In the genomic region with DNA sequence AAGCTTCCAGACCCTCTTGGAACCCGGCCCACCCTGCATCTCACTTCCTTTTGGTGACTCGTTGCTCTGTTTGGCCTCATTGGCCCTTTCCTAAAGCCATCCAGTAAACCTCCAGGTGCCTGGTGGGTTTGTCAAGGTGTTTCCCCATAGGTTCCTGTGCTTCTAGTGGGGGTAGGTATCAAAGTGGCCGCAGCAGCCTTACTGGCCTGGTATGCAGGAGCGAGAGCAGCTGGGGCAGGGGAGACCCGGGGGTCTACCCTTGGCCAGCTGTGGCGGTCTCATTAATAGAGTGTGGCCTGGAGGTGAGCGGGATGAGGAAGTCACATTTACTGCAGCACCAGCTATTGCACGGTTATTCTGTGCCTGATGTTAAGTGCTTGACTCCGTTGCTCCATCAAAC, we compare ENCODE assay signal across 43 cellular contexts. TPM values are rescaled to one million over a fixed set of nuclear protein-coding genes. Genes with fewer than 3 reads are reported as not detected.
"Had no signal": no experiment of that assay in that cellular context is flagged by ENCODE, and none has a peak within 500 bp of the region (broad histone marks: within the 10 kb centered on the region; RNA-seq: fewer than 3 reads in every experiment).

No MANE protein-coding gene starts in this region.

- H3K27ac ChIP-seq: adrenal gland, ascending aorta, body of pancreas, brain microvascular endothelial cell, breast epithelium, cardiac muscle cell had no signal

- H3K4me1 ChIP-seq: adrenal gland, ascending aorta, body of pancreas, breast epithelium had no signal

- H3K9me3 Mint-ChIP-seq: activated naive CD4-positive, alpha-beta T cell treated with anti-CD3 and anti-CD28 coated beads for 36 hours; activated naive CD4-positive, alpha-beta T cell treated with anti-CD3 and anti-CD28 coated beads, Interleukin-2, amount 10 ng/mL, durations not matched to agents 7 days and 5 days; activated naive CD4-positive, alpha-beta T cell treated with anti-CD3 and anti-CD28 coated beads, Interleukin-2, amount 50 U/mL, for 24 hours; activated naive CD4-positive, alpha-beta T cell treated with anti-CD3 and anti-CD28 coated beads, Interleukin-2, amount 50 U/mL, for 72 hours; activated naive CD8-positive, alpha-beta T cell treated with anti-CD3 and anti-CD28 coated beads for 36 hours; activated naive CD8-positive, alpha-beta T cell treated with anti-CD3 and anti-CD28 coated beads, Interleukin-2, amount 10 ng/mL, durations not matched to agents 7 days and 5 days; activated naive CD8-positive, alpha-beta T cell treated with anti-CD3 and anti-CD28 coated beads, Interleukin-2, amount 50 U/mL, for 24 hours; activated T-cell treated with anti-CD3 and anti-CD28 coated beads, Interleukin-2, amount 50 U/mL, for 24 hours; activated T-cell treated with anti-CD3 and anti-CD28 coated beads, Interleukin-2, amount 50 U/mL, for 4 hours; activated T-cell treated with anti-CD3 and anti-CD28 coated beads, Interleukin-2, amount 50 U/mL, for 72 hours; activated T-helper 1 cell treated with anti-CD3 and anti-CD28 coated beads, Interleukin-12 subunit alpha, Interleukin-12 subunit beta, Interleukin-2, Interleukin-4 antibody, amounts not matched to agents 30 ng/mL and 10 ng/mL and 1 ng/mL, durations not matched to agents 14 hours and 24 hours and 36 hours; activated T-helper 17 cell treated with anti-CD3 and anti-CD28 coated beads, Interleukin-2, amount 50 U/mL, for 72 hours; activated T-helper 2 cell treated with anti-CD3 and anti-CD28 coated beads, Interferon-gamma antibody, Interleukin-2, Interleukin-4, amounts not matched to agents 10 μg/mL and 5 μg/mL and 100 μg/mL, durations not matched to agents 14 hours and 24 hours and 36 hours; brain; central memory CD8-positive, alpha-beta T cell had no signal

- H3K4me1 Mint-ChIP-seq: activated naive CD4-positive, alpha-beta T cell treated with anti-CD3 and anti-CD28 coated beads, Interleukin-2, amount 10 ng/mL, durations not matched to agents 7 days and 5 days; activated naive CD4-positive, alpha-beta T cell treated with anti-CD3 and anti-CD28 coated beads, Interleukin-2, amount 50 U/mL, for 24 hours; activated naive CD8-positive, alpha-beta T cell treated with anti-CD3 and anti-CD28 coated beads for 36 hours; activated naive CD8-positive, alpha-beta T cell treated with anti-CD3 and anti-CD28 coated beads, Interleukin-2, amount 10 ng/mL, durations not matched to agents 7 days and 5 days; activated naive CD8-positive, alpha-beta T cell treated with anti-CD3 and anti-CD28 coated beads, Interleukin-2, amount 50 U/mL, for 24 hours; activated T-helper 17 cell treated with anti-CD3 and anti-CD28 coated beads, Interleukin-2, amount 50 U/mL, for 72 hours; brain; central memory CD8-positive, alpha-beta T cell had no signal

- H3K36me3 ChIP-seq: adrenal gland, ascending aorta, brain microvascular endothelial cell, breast epithelium, cardiac muscle cell had no signal

- H3K27ac Mint-ChIP-seq: activated naive CD4-positive, alpha-beta T cell treated with anti-CD3 and anti-CD28 coated beads for 36 hours; activated naive CD4-positive, alpha-beta T cell treated with anti-CD3 and anti-CD28 coated beads, Interleukin-2, amount 10 ng/mL, durations not matched to agents 7 days and 5 days; activated naive CD4-positive, alpha-beta T cell treated with anti-CD3 and anti-CD28 coated beads, Interleukin-2, amount 50 U/mL, for 24 hours; activated naive CD4-positive, alpha-beta T cell treated with anti-CD3 and anti-CD28 coated beads, Interleukin-2, amount 50 U/mL, for 72 hours; activated naive CD8-positive, alpha-beta T cell; activated naive CD8-positive, alpha-beta T cell treated with anti-CD3 and anti-CD28 coated beads for 36 hours; activated naive CD8-positive, alpha-beta T cell treated with anti-CD3 and anti-CD28 coated beads, Interleukin-2, amount 10 ng/mL, durations not matched to agents 7 days and 5 days; activated naive CD8-positive, alpha-beta T cell treated with anti-CD3 and anti-CD28 coated beads, Interleukin-2, amount 50 U/mL, for 24 hours; activated T-cell treated with anti-CD3 and anti-CD28 coated beads, Interleukin-2, amount 50 U/mL, for 24 hours; activated T-cell treated with anti-CD3 and anti-CD28 coated beads, Interleukin-2, amount 50 U/mL, for 72 hours; activated T-helper 1 cell treated with anti-CD3 and anti-CD28 coated beads, Interleukin-12 subunit alpha, Interleukin-12 subunit beta, Interleukin-2, Interleukin-4 antibody, amounts not matched to agents 30 ng/mL and 10 ng/mL and 1 ng/mL, durations not matched to agents 14 hours and 24 hours and 36 hours; activated T-helper 17 cell treated with anti-CD3 and anti-CD28 coated beads, Interleukin-2, amount 50 U/mL, for 72 hours; activated T-helper 2 cell treated with anti-CD3 and anti-CD28 coated beads, Interferon-gamma antibody, Interleukin-2, Interleukin-4, amounts not matched to agents 10 μg/mL and 5 μg/mL and 100 μg/mL, durations not matched to agents 14 hours and 24 hours and 36 hours; brain had no signal

- H3K27me3 ChIP-seq: adrenal gland, ascending aorta, body of pancreas, brain microvascular endothelial cell, breast epithelium, cardiac muscle cell had no signal

- DNase-seq: activated effector memory CD4-positive, alpha-beta T cell treated with anti-CD3 and anti-CD28 coated beads, Interleukin-2, amount 50 U/mL, for 16 hours; activated effector memory CD4-positive, alpha-beta T cell treated with Interleukin-2 at 50 U/mL for 16 hours; activated gamma-delta T cell; activated gamma-delta T cell treated with Interleukin-2 at 50 U/mL for 16 hours; activated naive CD4-positive, alpha-beta T cell; activated naive CD4-positive, alpha-beta T cell treated with anti-CD3 and anti-CD28 coated beads for 36 hours; activated naive CD4-positive, alpha-beta T cell treated with anti-CD3 and anti-CD28 coated beads, Interleukin-2, amount 10 ng/mL, durations not matched to agents 7 days and 5 days; activated naive CD4-positive, alpha-beta T cell treated with anti-CD3 and anti-CD28 coated beads, Interleukin-2, amount 50 U/mL, for 16 hours; activated naive CD4-positive, alpha-beta T cell treated with Interleukin-2 at 50 U/mL for 16 hours; activated naive CD8-positive, alpha-beta T cell treated with anti-CD3 and anti-CD28 coated beads for 36 hours; activated naive CD8-positive, alpha-beta T cell treated with anti-CD3 and anti-CD28 coated beads, Interleukin-2, amount 10 ng/mL, durations not matched to agents 7 days and 5 days; activated naive CD8-positive, alpha-beta T cell treated with anti-CD3 and anti-CD28 coated beads, Interleukin-2, amount 50 U/mL, for 24 hours; activated T-cell treated with anti-CD3 and anti-CD28 coated beads, Interleukin-2, amount 50 U/mL, for 1 hour; activated T-cell treated with anti-CD3 and anti-CD28 coated beads, Interleukin-2, amount 50 U/mL, for 24 hours; activated T-cell treated with anti-CD3 and anti-CD28 coated beads, Interleukin-2, amount 50 U/mL, for 4 hours; activated T-cell treated with anti-CD3 and anti-CD28 coated beads, Interleukin-2, amount 50 U/mL, for 48 hours; activated T-cell treated with anti-CD3 and anti-CD28 coated beads, Interleukin-2, amount 50 U/mL, for 72 hours; adrenal gland; amniotic stem cell; amygdala; anterior cingulate cortex; aorta; body of pancreas; brain microvascular endothelial cell; caudate nucleus; central memory CD4-positive, alpha-beta T cell; cerebellar nuclear complex had no signal

- H3K9me3 ChIP-seq: adrenal gland, ascending aorta, body of pancreas, breast epithelium had no signal

- ATAC-seq: activated naive CD4-positive, alpha-beta T cell treated with anti-CD3 and anti-CD28 coated beads, Interleukin-2, amount 50 U/mL, for 72 hours; activated naive CD8-positive, alpha-beta T cell treated with anti-CD3 and anti-CD28 coated beads, Interleukin-2, amount 50 U/mL, for 24 hours; activated T-cell treated with anti-CD3 and anti-CD28 coated beads, Interleukin-2, amount 50 U/mL, for 4 hours; activated T-cell treated with anti-CD3 and anti-CD28 coated beads, Interleukin-2, amount 50 U/mL, for 72 hours; activated T-helper 17 cell treated with anti-CD3 and anti-CD28 coated beads, Interleukin-2, amount 50 U/mL, for 72 hours; body of pancreas had no signal

- H3K36me3 Mint-ChIP-seq: activated naive CD4-positive, alpha-beta T cell treated with anti-CD3 and anti-CD28 coated beads, Interleukin-2, amount 10 ng/mL, durations not matched to agents 7 days and 5 days; activated naive CD4-positive, alpha-beta T cell treated with anti-CD3 and anti-CD28 coated beads, Interleukin-2, amount 50 U/mL, for 24 hours; activated naive CD4-positive, alpha-beta T cell treated with anti-CD3 and anti-CD28 coated beads, Interleukin-2, amount 50 U/mL, for 72 hours; activated naive CD8-positive, alpha-beta T cell; activated naive CD8-positive, alpha-beta T cell treated with anti-CD3 and anti-CD28 coated beads for 36 hours; activated naive CD8-positive, alpha-beta T cell treated with anti-CD3 and anti-CD28 coated beads, Interleukin-2, amount 10 ng/mL, durations not matched to agents 7 days and 5 days; brain had no signal

- H3K4me3 ChIP-seq: adrenal gland, ascending aorta, body of pancreas, breast epithelium, cardiac muscle cell had no signal

- H3K27me3 Mint-ChIP-seq: activated naive CD4-positive, alpha-beta T cell treated with anti-CD3 and anti-CD28 coated beads, Interleukin-2, amount 50 U/mL, for 24 hours; activated naive CD8-positive, alpha-beta T cell; activated naive CD8-positive, alpha-beta T cell treated with anti-CD3 and anti-CD28 coated beads for 36 hours; activated naive CD8-positive, alpha-beta T cell treated with anti-CD3 and anti-CD28 coated beads, Interleukin-2, amount 10 ng/mL, durations not matched to agents 7 days and 5 days; activated naive CD8-positive, alpha-beta T cell treated with anti-CD3 and anti-CD28 coated beads, Interleukin-2, amount 50 U/mL, for 24 hours; activated T-cell treated with anti-CD3 and anti-CD28 coated beads, Interleukin-2, amount 50 U/mL, for 24 hours; activated T-helper 17 cell treated with anti-CD3 and anti-CD28 coated beads, Interleukin-2, amount 50 U/mL, for 72 hours; central memory CD8-positive, alpha-beta T cell had no signal

- FAIRE-seq: astrocyte, bronchial epithelial cell had no signal

- H3K4me3 Mint-ChIP-seq: activated naive CD4-positive, alpha-beta T cell treated with anti-CD3 and anti-CD28 coated beads for 36 hours; activated naive CD4-positive, alpha-beta T cell treated with anti-CD3 and anti-CD28 coated beads, Interleukin-2, amount 10 ng/mL, durations not matched to agents 7 days and 5 days; activated naive CD4-positive, alpha-beta T cell treated with anti-CD3 and anti-CD28 coated beads, Interleukin-2, amount 50 U/mL, for 24 hours; activated naive CD8-positive, alpha-beta T cell; activated naive CD8-positive, alpha-beta T cell treated with anti-CD3 and anti-CD28 coated beads for 36 hours; activated naive CD8-positive, alpha-beta T cell treated with anti-CD3 and anti-CD28 coated beads, Interleukin-2, amount 10 ng/mL, durations not matched to agents 7 days and 5 days; activated naive CD8-positive, alpha-beta T cell treated with anti-CD3 and anti-CD28 coated beads, Interleukin-2, amount 50 U/mL, for 24 hours; activated T-cell treated with anti-CD3 and anti-CD28 coated beads, Interleukin-2, amount 50 U/mL, for 24 hours; activated T-cell treated with anti-CD3 and anti-CD28 coated beads, Interleukin-2, amount 50 U/mL, for 4 hours; activated T-cell treated with anti-CD3 and anti-CD28 coated beads, Interleukin-2, amount 50 U/mL, for 72 hours; activated T-helper 1 cell treated with anti-CD3 and anti-CD28 coated beads, Interleukin-12 subunit alpha, Interleukin-12 subunit beta, Interleukin-2, Interleukin-4 antibody, amounts not matched to agents 30 ng/mL and 10 ng/mL and 1 ng/mL, durations not matched to agents 14 hours and 24 hours and 36 hours; activated T-helper 17 cell treated with anti-CD3 and anti-CD28 coated beads, Interleukin-2, amount 50 U/mL, for 72 hours; brain; central memory CD8-positive, alpha-beta T cell had no signal

RNA-seq across cellular contexts. Expression of a gene that starts 4.1 kb away (rescaled TPM):
- total RNA-seq: activated naive CD4-positive, alpha-beta T cell treated with anti-CD3 and anti-CD28 coated beads for 36 hours; activated naive CD4-positive, alpha-beta T cell treated with anti-CD3 and anti-CD28 coated beads, Interleukin-2, amount 50 U/mL, for 72 hours; activated naive CD8-positive, alpha-beta T cell treated with anti-CD3 and anti-CD28 coated beads for 36 hours; activated naive CD8-positive, alpha-beta T cell treated with anti-CD3 and anti-CD28 coated beads, Interleukin-2, amount 10 ng/mL, durations not matched to agents 7 days and 5 days; activated T-cell treated with anti-CD3 and anti-CD28 coated beads, Interleukin-2, amount 50 U/mL, for 4 hours; activated T-cell treated with anti-CD3 and anti-CD28 coated beads, Interleukin-2, amount 50 U/mL, for 72 hours; activated T-helper 1 cell treated with anti-CD3 and anti-CD28 coated beads, Interleukin-12 subunit alpha, Interleukin-12 subunit beta, Interleukin-2, Interleukin-4 antibody, amounts not matched to agents 30 ng/mL and 10 ng/mL and 1 ng/mL, durations not matched to agents 14 hours and 24 hours and 36 hours; activated T-helper 17 cell treated with anti-CD3 and anti-CD28 coated beads, Interleukin-2, amount 50 U/mL, for 72 hours; activated T-helper 2 cell treated with anti-CD3 and anti-CD28 coated beads, Interferon-gamma antibody, Interleukin-2, Interleukin-4, amounts not matched to agents 10 μg/mL and 5 μg/mL and 100 μg/mL, durations not matched to agents 14 hours and 24 hours and 36 hours; adrenal gland; aorta; astrocyte; body of pancreas; bronchial epithelial cell; cardiac septum; chondrocyte had no signal

RNA-seq across cellular contexts. Expression of a gene that starts 10.7 kb away (rescaled TPM):
- total RNA-seq: activated naive CD4-positive, alpha-beta T cell treated with anti-CD3 and anti-CD28 coated beads for 36 hours; activated naive CD4-positive, alpha-beta T cell treated with anti-CD3 and anti-CD28 coated beads, Interleukin-2, amount 50 U/mL, for 72 hours; activated naive CD8-positive, alpha-beta T cell treated with anti-CD3 and anti-CD28 coated beads for 36 hours; activated naive CD8-positive, alpha-beta T cell treated with anti-CD3 and anti-CD28 coated beads, Interleukin-2, amount 10 ng/mL, durations not matched to agents 7 days and 5 days; activated T-cell treated with anti-CD3 and anti-CD28 coated beads, Interleukin-2, amount 50 U/mL, for 72 hours; activated T-helper 1 cell treated with anti-CD3 and anti-CD28 coated beads, Interleukin-12 subunit alpha, Interleukin-12 subunit beta, Interleukin-2, Interleukin-4 antibody, amounts not matched to agents 30 ng/mL and 10 ng/mL and 1 ng/mL, durations not matched to agents 14 hours and 24 hours and 36 hours; activated T-helper 17 cell treated with anti-CD3 and anti-CD28 coated beads, Interleukin-2, amount 50 U/mL, for 72 hours; activated T-helper 2 cell treated with anti-CD3 and anti-CD28 coated beads, Interferon-gamma antibody, Interleukin-2, Interleukin-4, amounts not matched to agents 10 μg/mL and 5 μg/mL and 100 μg/mL, durations not matched to agents 14 hours and 24 hours and 36 hours; aorta; astrocyte; breast epithelium; bronchial epithelial cell; cardiac septum; cerebellum; chondrocyte had no signal

RNA-seq across cellular contexts. Expression of a gene that starts 18.4 kb away (rescaled TPM):
- total RNA-seq: activated naive CD4-positive, alpha-beta T cell treated with anti-CD3 and anti-CD28 coated beads for 36 hours; activated T-cell treated with anti-CD3 and anti-CD28 coated beads, Interleukin-2, amount 50 U/mL, for 72 hours; activated T-helper 1 cell treated with anti-CD3 and anti-CD28 coated beads, Interleukin-12 subunit alpha, Interleukin-12 subunit beta, Interleukin-2, Interleukin-4 antibody, amounts not matched to agents 30 ng/mL and 10 ng/mL and 1 ng/mL, durations not matched to agents 14 hours and 24 hours and 36 hours; activated T-helper 2 cell treated with anti-CD3 and anti-CD28 coated beads, Interferon-gamma antibody, Interleukin-2, Interleukin-4, amounts not matched to agents 10 μg/mL and 5 μg/mL and 100 μg/mL, durations not matched to agents 14 hours and 24 hours and 36 hours; aorta; bronchial epithelial cell; chondrocyte had no signal

RNA-seq across cellular contexts. Expression of a gene that starts 27.4 kb away (rescaled TPM):
- total RNA-seq: activated naive CD4-positive, alpha-beta T cell treated with anti-CD3 and anti-CD28 coated beads for 36 hours; activated naive CD4-positive, alpha-beta T cell treated with anti-CD3 and anti-CD28 coated beads, Interleukin-2, amount 50 U/mL, for 72 hours; activated naive CD8-positive, alpha-beta T cell treated with anti-CD3 and anti-CD28 coated beads for 36 hours; activated naive CD8-positive, alpha-beta T cell treated with anti-CD3 and anti-CD28 coated beads, Interleukin-2, amount 10 ng/mL, durations not matched to agents 7 days and 5 days; activated T-cell treated with anti-CD3 and anti-CD28 coated beads, Interleukin-2, amount 50 U/mL, for 4 hours; activated T-cell treated with anti-CD3 and anti-CD28 coated beads, Interleukin-2, amount 50 U/mL, for 72 hours; activated T-helper 1 cell treated with anti-CD3 and anti-CD28 coated beads, Interleukin-12 subunit alpha, Interleukin-12 subunit beta, Interleukin-2, Interleukin-4 antibody, amounts not matched to agents 30 ng/mL and 10 ng/mL and 1 ng/mL, durations not matched to agents 14 hours and 24 hours and 36 hours; activated T-helper 17 cell treated with anti-CD3 and anti-CD28 coated beads, Interleukin-2, amount 50 U/mL, for 72 hours; activated T-helper 2 cell treated with anti-CD3 and anti-CD28 coated beads, Interferon-gamma antibody, Interleukin-2, Interleukin-4, amounts not matched to agents 10 μg/mL and 5 μg/mL and 100 μg/mL, durations not matched to agents 14 hours and 24 hours and 36 hours; aorta; ascending aorta; astrocyte; breast epithelium; bronchial epithelial cell; cardiac muscle cell; cardiac septum; cerebellum; chondrocyte had no signal
- polyA plus RNA-seq: adrenal gland, aorta, cardiac muscle cell had no signal
